Comparison of ENCODE assay signal across 8 cellular contexts in genomic region chr2:131154071-131154531, GRCh38. TPM values are rescaled to one million over a fixed set of nuclear protein-coding genes. Genes with fewer than 3 reads are reported as not detected.
DNase-seq lines count a peak whose midpoint lies in the region; ATAC-seq and TF ChIP-seq lines count a peak whose summit lies in the region.

No MANE protein-coding gene starts in this region.

- ATAC-seq in GM21717 (IDR thresholded peaks at IDR 0.05; ENCODE audit: unreplicated experiment) (peak; percentile 90), omental fat pad (ENCODE audit: low FRiP score) (peak; percentile 76)

- no peaks in the 10 kb centered on the region for H3K4me1 ChIP-seq in tibial artery

- no peak overlapping the region for H3K27ac ChIP-seq in tibial artery

- DNase-seq in ELR (ENCODE audit: low read depth) (peak; percentile 76), HuH-7.5 (ENCODE audit: low spot score) (peak; percentile 89), fibroblast of peridontal ligament (ENCODE audit: extremely low read depth) (peak; percentile 45), omental fat pad (ENCODE audit: low spot score) (no peak), tibial artery (no peak)
- DNase-seq in activated T-cell treated with anti-CD3 and anti-CD28 coated beads, Interleukin-2, amount 50 U/mL, for 48 hours, result peak; percentile 85 to 88

- intact Hi-C loops in tibial artery (cut with DNase I; ENCODE audit: low total_unique reads), result no loop called here

- TF ChIP-seq CTCF in omental fat pad (IDR thresholded peaks at IDR 0.05) (peak in 1 of 3 donors; percentile 43), tibial artery (IDR thresholded peaks at IDR 0.05) (peak; percentile 70 to 76)

- H3K4me3 ChIP-seq in tibial artery, result no peak overlapping the region

- H3K36me3 ChIP-seq in tibial artery, result peaks cover 8 to 25% (median 14%) of the 10 kb centered on the region in 3 donors

- no peaks in the 10 kb centered on the region for H3K27me3 ChIP-seq in tibial artery

- H3K9me3 ChIP-seq in tibial artery, result no peaks in the 10 kb centered on the region

TF ChIP-seq in PFSK-1, 5 proteins besides CTCF, POLR2A, EP300 and RAD21:
- no peak for TF ChIP-seq POLR2AphosphoS5 (IDR thresholded peaks at IDR 0.05; ENCODE audit: low read depth, low read length)
- TF ChIP-seq SIN3A (IDR thresholded peaks at IDR 0.05; ENCODE audit: borderline replicate concordance, insufficient read depth, low read length), result no peak
- TF ChIP-seq FOXP2 (optimal IDR thresholded peaks at IDR 0.05; ENCODE audit: borderline replicate concordance, extremely low read depth, extremely low read length, insufficient read depth), result peak; percentile 22

RNA-seq across cellular contexts. Expression of gene PLEKHB2, which starts 49.0 kb away (rescaled TPM):
- polyA plus RNA-seq in PFSK-1 (2012; ENCODE audit: insufficient read length, low read depth), result 83.0 TPM
- 100 to 1,000 TPM in 1 of 4 donors, 10 to 100 TPM in 3; 46.3 to 107 (median 78.3) TPM for total RNA-seq in omental fat pad

RNA-seq across cellular contexts. Expression of gene POTEE, which starts 55.2 kb away (rescaled TPM):
- 0.19 TPM for polyA plus RNA-seq in PFSK-1 (2012; ENCODE audit: insufficient read length, low read depth)
- total RNA-seq in omental fat pad, result under 1 TPM in 1 of 4 donors, not detected in 3; 0.12 TPM

Comparison
In these comparisons a context has a peak if more than half of its experiments do, and no peak if none do; other contexts are left out.
1. DNase-seq: peak in ELR (single experiment), HuH-7.5 (single experiment), activated T-cell treated with anti-CD3 and anti-CD28 coated beads, Interleukin-2, amount 50 U/mL, for 48 hours (2 of 2) and fibroblast of peridontal ligament (single experiment); none in omental fat pad (single experiment) and tibial artery (0 of 2).